ENCODE assay signal across 8 cellular contexts in the genomic region with DNA sequence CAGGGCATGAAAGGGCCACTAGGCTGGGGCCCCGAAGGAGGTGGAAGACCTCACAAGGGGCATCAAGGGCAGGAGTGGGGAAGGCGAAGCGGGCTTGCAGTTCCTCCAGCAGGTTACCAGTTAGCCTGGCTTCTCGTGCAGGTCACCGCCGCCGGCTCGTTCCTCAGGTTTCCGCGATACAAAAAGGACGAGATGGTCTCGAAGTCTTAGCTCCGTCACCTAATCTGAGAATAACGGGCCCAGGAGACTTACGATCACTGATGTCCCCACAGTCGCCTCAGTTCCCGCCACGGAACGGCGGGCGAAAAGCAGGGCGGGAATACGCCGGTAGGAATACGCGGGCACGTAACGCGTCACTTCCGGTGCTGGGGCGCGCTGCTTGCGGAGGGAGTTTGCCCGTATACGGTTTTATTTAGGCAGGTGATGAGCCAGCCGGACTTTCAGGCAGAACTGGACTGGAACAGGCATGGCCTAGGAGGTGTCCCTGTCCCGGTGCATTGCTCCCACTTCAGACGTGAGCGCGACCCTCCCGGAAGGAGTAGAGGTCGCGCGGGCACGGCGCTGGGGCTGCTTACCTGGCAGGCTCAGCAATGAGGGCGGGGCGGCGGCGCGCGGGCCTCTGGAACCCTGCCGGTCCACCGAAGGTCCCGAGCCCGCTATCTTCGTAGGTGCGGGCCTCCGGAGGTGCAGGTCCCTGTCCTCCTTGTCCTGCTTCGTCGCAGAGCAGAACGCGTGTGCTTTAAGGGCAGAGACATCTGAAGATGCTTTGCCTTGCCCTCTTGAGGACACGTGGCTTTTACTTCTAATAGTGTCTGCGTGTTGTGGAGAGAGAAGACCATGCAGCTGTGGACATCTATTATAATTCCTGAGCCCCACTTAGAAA. TPM values are rescaled to one million over a fixed set of nuclear protein-coding genes. Genes with fewer than 3 reads are reported as not detected.
DNase-seq lines count a peak whose midpoint lies in the region; ATAC-seq and TF ChIP-seq lines count a peak whose summit lies in the region.

A gene with protein sequence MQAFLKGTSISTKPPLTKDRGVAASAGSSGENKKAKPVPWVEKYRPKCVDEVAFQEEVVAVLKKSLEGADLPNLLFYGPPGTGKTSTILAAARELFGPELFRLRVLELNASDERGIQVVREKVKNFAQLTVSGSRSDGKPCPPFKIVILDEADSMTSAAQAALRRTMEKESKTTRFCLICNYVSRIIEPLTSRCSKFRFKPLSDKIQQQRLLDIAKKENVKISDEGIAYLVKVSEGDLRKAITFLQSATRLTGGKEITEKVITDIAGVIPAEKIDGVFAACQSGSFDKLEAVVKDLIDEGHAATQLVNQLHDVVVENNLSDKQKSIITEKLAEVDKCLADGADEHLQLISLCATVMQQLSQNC (minus strand): TSS at position 310 of the 883 bp plus-strand sequence. CDS start 1,769 bp downstream, outside the sequence.

- in situ Hi-C loops in transverse colon (cut with MboI; ENCODE audit: low pct_ligation_motif_present in 1 of 4, low pct_unique_long_range_greater_than_20kb in 1 of 4, low sequenced_read_pairs in 3 of 4), result loop anchor here in 3 of 4 donors (25.0 kb wide), 2 partner anchors 194 to 819 kb away; partner anchors contain the start of gene AHSG (in 2 of the 3)

- peak; percentile 55 for DNase-seq in GM12864 (ENCODE audit: low read depth)
- DNase-seq in NCI-H1092 (lab: John Stamatoyannopoulos, UW), result peak; percentile 77
- DNase-seq in activated naive CD8-positive, alpha-beta T cell treated with anti-CD3 and anti-CD28 coated beads for 36 hours, result peak; percentile 85
- DNase-seq in Right ventricle myocardium superior, result peak; percentile 94
- peak; percentile 91 for DNase-seq in transverse colon

- peak within 1 kb of the TSS; percentile 90 for H3K27ac Mint-ChIP-seq in activated naive CD8-positive, alpha-beta T cell treated with anti-CD3 and anti-CD28 coated beads for 36 hours

- H2AFZ ChIP-seq in SU-DHL-6 (ENCODE audit: low read depth, low read length, severe bottlenecking) (peak within 1 kb of the TSS; percentile 72), parathyroid adenoma (peak within 1 kb of the TSS; percentile 100)

- H3K36me3 ChIP-seq in SU-DHL-6 (ENCODE audit: low read length), result peaks cover 14% of the 10 kb centered on the region; the same call in 1 of the 2 replicates
- H3K36me3 ChIP-seq in parathyroid adenoma (ENCODE audit: control insufficient read depth, insufficient read depth, low read length), result no peaks in the 10 kb centered on the region
- no peaks in the 10 kb centered on the region for H3K36me3 ChIP-seq in transverse colon

- H3K79me2 ChIP-seq in SU-DHL-6 (ENCODE audit: insufficient read depth, low read length) (peaks cover 21% of the 10 kb centered on the region), parathyroid adenoma (peaks cover 5% of the 10 kb centered on the region)

- intact Hi-C loops in Right ventricle myocardium superior (cut with DNase I) (no loop called here), transverse colon (cut with DNase I; ENCODE audit: low total_unique reads) (no loop called here)

- peaks cover 24% of the 10 kb centered on the region for H3K4me1 Mint-ChIP-seq in activated naive CD8-positive, alpha-beta T cell treated with anti-CD3 and anti-CD28 coated beads for 36 hours

- no peaks in the 10 kb centered on the region for H4K20me1 ChIP-seq in SU-DHL-6 (ENCODE audit: low read depth, low read length)

- H3F3A ChIP-seq in SU-DHL-6 (ENCODE audit: insufficient read depth), result peaks cover 4% of the 10 kb centered on the region; the same call in 1 of the 2 replicates

- no peaks in the 10 kb centered on the region for H3K27me3 Mint-ChIP-seq in activated naive CD8-positive, alpha-beta T cell treated with anti-CD3 and anti-CD28 coated beads for 36 hours

- TF ChIP-seq EP300 in transverse colon (IDR thresholded peaks at IDR 0.05; ENCODE audit: low read depth), result peak; percentile 4

- peak within 1 kb of the TSS; percentile 77 for H3K27ac ChIP-seq in SU-DHL-6 (ENCODE audit: low read depth, low read length)
- peak within 1 kb of the TSS; percentile 94 for H3K27ac ChIP-seq in parathyroid adenoma
- H3K27ac ChIP-seq in transverse colon, result peak within 1 kb of the TSS; percentile 83 to 92 (median 90)

- H3K4me2 ChIP-seq in SU-DHL-6 (ENCODE audit: low read depth, low read length, poor library complexity, severe bottlenecking), result peak within 1 kb of the TSS; percentile 70
- H3K4me2 ChIP-seq in parathyroid adenoma (ENCODE audit: low read length), result peak within 1 kb of the TSS; percentile 79

- 0% methylated on average over 45 of the region's 65 CpGs; no CpG with 5 or more reads in 1 of the 2 donors for WGBS in transverse colon (ENCODE audit: low coverage in 1 of 2), 2 donors

- H3K36me3 Mint-ChIP-seq in activated naive CD8-positive, alpha-beta T cell treated with anti-CD3 and anti-CD28 coated beads for 36 hours, result peaks cover 20% of the 10 kb centered on the region

- H3K9ac ChIP-seq in SU-DHL-6 (ENCODE audit: low read length), result peak within 1 kb of the TSS; percentile 96
- peak within 1 kb of the TSS; percentile 57 for H3K9ac ChIP-seq in parathyroid adenoma

- no peak for TF ChIP-seq CTCF in GM12864 (IDR thresholded peaks at IDR 0.05; ENCODE audit: low read depth, low read length, missing control alignments)
- no peak for TF ChIP-seq CTCF in SU-DHL-6 (IDR thresholded peaks at IDR 0.05; ENCODE audit: insufficient read depth, low read length, poor library complexity, severe bottlenecking)
- no peak for TF ChIP-seq CTCF in parathyroid adenoma (IDR thresholded peaks at IDR 0.05)
- no peak for TF ChIP-seq CTCF in transverse colon (IDR thresholded peaks at IDR 0.05)

- TF ChIP-seq POLR2A in transverse colon (IDR thresholded peaks at IDR 0.05), result peak; percentile 57

- peak within 1 kb of the TSS; percentile 88 for H3K4me3 Mint-ChIP-seq in activated naive CD8-positive, alpha-beta T cell treated with anti-CD3 and anti-CD28 coated beads for 36 hours

- peak; percentile 96 for ATAC-seq in HG02588 (IDR thresholded peaks at IDR 0.05; ENCODE audit: unreplicated experiment)
- peak; percentile 99 for ATAC-seq in Right ventricle myocardium superior (ENCODE audit: poor library complexity)

- H3K4me3 ChIP-seq in GM12864 (ENCODE audit: low read depth, low read length) (peak within 1 kb of the TSS; percentile 88), SU-DHL-6 (ENCODE audit: insufficient read depth, low read length, poor library complexity, severe bottlenecking) (peak within 1 kb of the TSS; percentile 76), parathyroid adenoma (ENCODE audit: low read depth, low read length) (peak within 1 kb of the TSS; percentile 93), transverse colon (peak within 1 kb of the TSS; percentile 46 to 86 (median 59))

- no peaks in the 10 kb centered on the region for H3K9me3 ChIP-seq in SU-DHL-6 (ENCODE audit: insufficient read depth, low read length)
- no peaks in the 10 kb centered on the region for H3K9me3 ChIP-seq in parathyroid adenoma (ENCODE audit: control insufficient read depth, low read length)
- no peaks in the 10 kb centered on the region for H3K9me3 ChIP-seq in transverse colon

- no peaks in the 10 kb centered on the region for H3K9me2 ChIP-seq in SU-DHL-6 (replicated peaks; ENCODE audit: insufficient read depth, low read length)

- no peaks in the 10 kb centered on the region for H3K4me1 ChIP-seq in parathyroid adenoma
- peaks cover 6 to 20% (median 12%) of the 10 kb centered on the region in 4 donors for H3K4me1 ChIP-seq in transverse colon

- no peaks in the 10 kb centered on the region for H3K9me3 Mint-ChIP-seq in activated naive CD8-positive, alpha-beta T cell treated with anti-CD3 and anti-CD28 coated beads for 36 hours

- H3K27me3 ChIP-seq in SU-DHL-6 (ENCODE audit: low read length), result no peaks in the 10 kb centered on the region
- H3K27me3 ChIP-seq in parathyroid adenoma (ENCODE audit: control insufficient read depth, insufficient read depth, low read length), result no peaks in the 10 kb centered on the region
- H3K27me3 ChIP-seq in transverse colon, result no peaks in the 10 kb centered on the region

RNA-seq across cellular contexts. Expression of the gene that starts here (rescaled TPM):
- 100 to 1,000 TPM; 121 to 136 TPM for total RNA-seq in activated naive CD8-positive, alpha-beta T cell treated with anti-CD3 and anti-CD28 coated beads for 36 hours
- total RNA-seq in Right ventricle myocardium superior (8.6 TPM), transverse colon (100 to 1,000 TPM in 1 of 4 donors, 10 to 100 TPM in 1, 1 to 10 TPM in 1, not detected in 1; 7.2 to 226 (median 10.5) TPM)

Comparison
In these comparisons a context has a peak if more than half of its experiments do, and no peak if none do; other contexts are left out.
1. Peak in every context shown above with its lines: DNase-seq, ATAC-seq, H3K4me3 ChIP-seq and H3K27ac ChIP-seq.